1 cellular context compared by ENCODE assay signal in the genomic region with DNA sequence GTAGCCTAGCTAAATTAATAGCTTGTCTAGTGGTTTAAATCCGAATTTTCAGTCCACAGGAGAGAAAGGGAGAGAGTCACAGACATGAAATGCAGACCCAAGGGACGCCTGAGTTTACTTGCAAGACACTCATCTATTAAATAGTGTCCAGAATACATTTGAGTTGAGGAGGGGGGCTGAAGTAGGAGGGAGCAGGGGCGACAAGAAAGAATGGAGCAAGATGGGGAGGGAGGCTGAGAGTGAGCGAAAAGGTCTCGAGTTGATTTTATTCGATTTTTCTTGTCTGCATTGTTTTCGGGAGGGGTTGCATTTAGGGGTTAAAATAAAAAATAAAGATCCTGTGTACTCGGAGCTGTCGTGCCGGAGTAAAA.
TF ChIP-seq lines count a peak whose summit lies in the region.

No MANE protein-coding gene starts in this region.

TF ChIP-seq in A549, 52 proteins besides CTCF, POLR2A, EP300 and RAD21 (continued from another document):
- no peak for TF ChIP-seq RARB (CRISPR knock-in tag; IDR thresholded peaks at IDR 0.05)
